ENCODE assay signal across 1 cellular context in genomic region chr14:77457115-77457521, GRCh38.
TF ChIP-seq lines count a peak whose summit lies in the region.

No MANE protein-coding gene starts in this region.

TF ChIP-seq in HepG2, 621 proteins besides CTCF, POLR2A, EP300 and RAD21 (continues in another document):
- no peak for TF ChIP-seq CBFB (CRISPR knock-in tag; IDR thresholded peaks at IDR 0.05)
- peak; percentile 12 for TF ChIP-seq XRCC5 (optimal IDR thresholded peaks at IDR 0.05; ENCODE audit: low read length)
- 0 out of 4 replicates have a peak, but pooled peaks of 1 of the 2 experiments have one; percentile 67 for TF ChIP-seq KLF16 (CRISPR knock-in tag; IDR thresholded peaks at IDR 0.05)
- TF ChIP-seq ZNF788 (CRISPR knock-in tag; IDR thresholded peaks at IDR 0.05; ENCODE audit: borderline replicate concordance): no peak
- TF ChIP-seq ZNF256 (CRISPR knock-in tag; conservative IDR thresholded peaks at IDR 0.05): no peak
- TF ChIP-seq CAMTA2 (CRISPR knock-in tag; IDR thresholded peaks at IDR 0.05; ENCODE audit: borderline replicate concordance): no peak
- no peak for TF ChIP-seq ARID5B (CRISPR knock-in tag; IDR thresholded peaks at IDR 0.05)
- no peak for TF ChIP-seq FOXK2 (IDR thresholded peaks at IDR 0.05)
- 0 out of 2 replicates have a peak, but pooled peaks have one; percentile 30 for TF ChIP-seq RBFOX2 (IDR thresholded peaks at IDR 0.05; ENCODE audit: low read depth, low read length)
- TF ChIP-seq CHD4 (IDR thresholded peaks at IDR 0.05; ENCODE audit: borderline replicate concordance, low read length): no peak
- TF ChIP-seq SKI (IDR thresholded peaks at IDR 0.05; ENCODE audit: partially characterized antibody): no peak
- no peak for TF ChIP-seq NONO (IDR thresholded peaks at IDR 0.05)
- no peak for TF ChIP-seq NONO (CRISPR knock-in tag; conservative IDR thresholded peaks at IDR 0.05)
- 0 out of 2 replicates have a peak, but pooled peaks have one; percentile 5 for TF ChIP-seq HDAC2 (CRISPR knock-in tag; IDR thresholded peaks at IDR 0.05)
- TF ChIP-seq ESRRA (CRISPR knock-in tag; IDR thresholded peaks at IDR 0.05; ENCODE audit: low read depth): no peak
- TF ChIP-seq ARID2 (CRISPR knock-in tag; IDR thresholded peaks at IDR 0.05; ENCODE audit: borderline replicate concordance): 0 out of 2 replicates have a peak, but pooled peaks have one; percentile 34
- peak; percentile 51 for TF ChIP-seq IKZF4 (CRISPR knock-in tag; IDR thresholded peaks at IDR 0.05; ENCODE audit: borderline replicate concordance, low read depth, not compliant biosample characterization)
- no peak for TF ChIP-seq PRDM15 (CRISPR knock-in tag; IDR thresholded peaks at IDR 0.05)
- TF ChIP-seq ZNF776 (CRISPR knock-in tag; IDR thresholded peaks at IDR 0.05): no peak
- 0 out of 2 replicates have a peak, but pooled peaks have one; percentile 57 for TF ChIP-seq MZF1 (CRISPR knock-in tag; IDR thresholded peaks at IDR 0.05; ENCODE audit: borderline replicate concordance)
- no peak for TF ChIP-seq ZSCAN20 (CRISPR knock-in tag; IDR thresholded peaks at IDR 0.05; ENCODE audit: borderline replicate concordance)
- TF ChIP-seq HES4 (CRISPR knock-in tag; IDR thresholded peaks at IDR 0.05; ENCODE audit: borderline replicate concordance): no peak
- no peak for TF ChIP-seq ZBTB49 (CRISPR knock-in tag; IDR thresholded peaks at IDR 0.05; ENCODE audit: borderline replicate concordance)
- no peak for TF ChIP-seq ZNF354B (CRISPR knock-in tag; IDR thresholded peaks at IDR 0.05)
- no peak for TF ChIP-seq HMGXB3 (CRISPR knock-in tag; IDR thresholded peaks at IDR 0.05; ENCODE audit: borderline replicate concordance)
- TF ChIP-seq ZNF275 (CRISPR knock-in tag; IDR thresholded peaks at IDR 0.05; ENCODE audit: borderline replicate concordance): no peak
- 0 out of 2 replicates have a peak, but pooled peaks have one; percentile 18 for TF ChIP-seq GZF1 (CRISPR knock-in tag; IDR thresholded peaks at IDR 0.05)
- peak; percentile 5; the same call in 1 of the 2 replicates for TF ChIP-seq BCL6 (CRISPR knock-in tag; IDR thresholded peaks at IDR 0.05)
- TF ChIP-seq ZBTB40 (IDR thresholded peaks at IDR 0.05): no peak
- 0 out of 2 replicates have a peak, but pooled peaks have one; percentile 12 for TF ChIP-seq ZBTB40 (CRISPR knock-in tag; IDR thresholded peaks at IDR 0.05)
